In genomic region chr4:179325181-179325580, GRCh38 we compare ENCODE assay signal across 24 cellular contexts.
"Had no signal": no experiment of that assay in that cellular context is flagged by ENCODE, and none has a peak within 500 bp of the region (broad histone marks: within the 10 kb centered on the region; RNA-seq: fewer than 3 reads in every experiment).

No MANE protein-coding gene starts in this region.

- H3K4me1 ChIP-seq: esophagus squamous epithelium, gastroesophageal sphincter, left ventricle myocardium inferior, lower lobe of right lung, neural progenitor cell, stomach, transverse colon had no signal

- H3K36me3 ChIP-seq: esophagus squamous epithelium, gastroesophageal sphincter, left ventricle myocardium inferior, lower lobe of right lung, neural progenitor cell, ovary, stomach, thoracic aorta, transverse colon had no signal

- H3K27me3 Mint-ChIP-seq: effector memory CD8-positive, alpha-beta T cell; memory B cell; natural killer cell treated with Interleukin-12 subunit alpha and Interleukin-12 subunit beta and Interleukin-15 and Interleukin-18, amount 100 ng/mL, for 72 hours had no signal

- H2AFZ ChIP-seq: neural progenitor cell had no signal

- H3K4me3 ChIP-seq: esophagus squamous epithelium, gastroesophageal sphincter, left ventricle myocardium inferior, lower lobe of right lung, neural progenitor cell, ovary, stomach, thoracic aorta, transverse colon had no signal

- H3K27ac Mint-ChIP-seq: effector memory CD8-positive, alpha-beta T cell; immature natural killer cell; memory B cell; mesothelial cell of epicardium; natural killer cell treated with Interleukin-12 subunit alpha and Interleukin-12 subunit beta and Interleukin-15 and Interleukin-18, amount 100 ng/mL, for 72 hours; neural progenitor cell had no signal

- ATAC-seq: effector memory CD8-positive, alpha-beta T cell; gastroesophageal sphincter; left cardiac atrium; lower lobe of right lung; natural killer cell treated with Interleukin-12 subunit alpha and Interleukin-12 subunit beta and Interleukin-15 and Interleukin-18, amount 100 ng/mL, for 72 hours; right cardiac atrium had no signal

- H3K4me2 ChIP-seq: neural progenitor cell had no signal

- H3K4me3 Mint-ChIP-seq: effector memory CD8-positive, alpha-beta T cell; immature natural killer cell; memory B cell; mesothelial cell of epicardium; natural killer cell treated with Interleukin-12 subunit alpha and Interleukin-12 subunit beta and Interleukin-15 and Interleukin-18, amount 100 ng/mL, for 72 hours; neural progenitor cell had no signal

- H3K36me3 Mint-ChIP-seq: immature natural killer cell, memory B cell, mesothelial cell of epicardium, neural progenitor cell had no signal

- DNase-seq: effector memory CD8-positive, alpha-beta T cell; esophagus squamous epithelium; foreskin fibroblast; immature natural killer cell; kidney; left cardiac atrium; left ventricle myocardium inferior; lower lobe of right lung; nucleus accumbens; ovary; right cardiac atrium; small intestine; stimulated activated CD4-positive, alpha-beta T cell treated with anti-CD3 and anti-CD28 coated beads, Interleukin-12 subunit alpha, Interleukin-12 subunit beta, amount 100 ng/mL, for 4 hours; stimulated activated naive CD4-positive, alpha-beta T cell; stomach; substantia nigra; transverse colon had no signal

- H3K27me3 ChIP-seq: esophagus squamous epithelium, gastroesophageal sphincter, neural progenitor cell, ovary, stomach, transverse colon had no signal

- H3K4me1 Mint-ChIP-seq: immature natural killer cell, memory B cell, mesothelial cell of epicardium, neural progenitor cell had no signal

- H3K9me3 ChIP-seq: esophagus squamous epithelium, gastroesophageal sphincter, left ventricle myocardium inferior, lower lobe of right lung, ovary, stomach, thoracic aorta, transverse colon had no signal

- H3K9me3 Mint-ChIP-seq: mesothelial cell of epicardium, neural progenitor cell had no signal

- H3K27ac ChIP-seq: epithelial cell of prostate, esophagus squamous epithelium, gastroesophageal sphincter, left ventricle myocardium inferior, lower lobe of right lung, neural progenitor cell, ovary, stomach, thoracic aorta, transverse colon had no signal
